ENCODE assay signal across 15 cellular contexts in genomic region chr22:35043251-35043931, GRCh38. TPM values are rescaled to one million over a fixed set of nuclear protein-coding genes. Genes with fewer than 3 reads are reported as not detected.
DNase-seq lines count a peak whose midpoint lies in the region; ATAC-seq, FAIRE-seq and TF ChIP-seq lines count a peak whose summit lies in the region.
"Had no signal": no experiment of that assay in that cellular context is flagged by ENCODE, and none has a peak within 500 bp of the region (broad histone marks: within the 10 kb centered on the region; RNA-seq: fewer than 3 reads in every experiment).

No MANE protein-coding gene starts in this region.

- TF ChIP-seq CTCF in GM12875 (IDR thresholded peaks at IDR 0.05; ENCODE audit: borderline replicate concordance, insufficient read depth, low read depth, low read length) = peak; percentile 75
- TF ChIP-seq CTCF in LNCaP clone FGC (IDR thresholded peaks at IDR 0.05; ENCODE audit: control insufficient read depth, extremely low read depth, insufficient read depth) = peak; percentile 43
- TF ChIP-seq CTCF in brain microvascular endothelial cell (IDR thresholded peaks at IDR 0.05; ENCODE audit: low read depth, low read length, missing control alignments) = peak; percentile 27
- TF ChIP-seq CTCF in foreskin keratinocyte (conservative IDR thresholded peaks at IDR 0.05) = no peak

- peak; percentile 6 for DNase-seq in ACHN
- no peak for DNase-seq in LNCaP clone FGC (ENCODE audit: low read depth)
- DNase-seq in brain microvascular endothelial cell = no peak
- no peak for DNase-seq in GOT3 (lab: John Stamatoyannopoulos, UW)
- DNase-seq in small intestine = no peak
- no peak for DNase-seq in foreskin keratinocyte
- DNase-seq in central memory CD4-positive, alpha-beta T cell = no peak
- DNase-seq: activated CD4-positive, CD25-positive, alpha-beta regulatory T cell treated with anti-CD3 and anti-CD28 coated beads, Interleukin-2, amount 50 U/mL, for 72 hours; activated naive CD4-positive, alpha-beta T cell treated with anti-CD3 and anti-CD28 coated beads, Interleukin-2, amount 50 U/mL, for 16 hours; hippocampal formation; uterus had no signal

- H3K9me3 ChIP-seq in small intestine (ENCODE audit: control insufficient read depth, low read depth) = no peaks in the 10 kb centered on the region
- H3K9me3 ChIP-seq: BLaER1 treated with 17β-estradiol and CSF1 and Interleukin-3, amounts not matched to agents 10 nM and 100 nM; uterus had no signal

- H3K4me3 ChIP-seq in GM12875 (ENCODE audit: low read depth, low read length) = no peak overlapping the region
- H3K4me3 ChIP-seq in LNCaP clone FGC (ENCODE audit: low read depth, low read length) = no peak overlapping the region
- no peak overlapping the region for H3K4me3 ChIP-seq in brain microvascular endothelial cell (ENCODE audit: low read depth, low read length)
- no peak overlapping the region for H3K4me3 ChIP-seq in small intestine (ENCODE audit: low read depth in 1 of 2, low read length in 2 of 2)
- H3K4me3 ChIP-seq: BLaER1 treated with 17β-estradiol and CSF1 and Interleukin-3, amounts not matched to agents 10 nM and 100 nM; right atrium auricular region; uterus had no signal

- no peaks in the 10 kb centered on the region for H3K27me3 ChIP-seq in brain microvascular endothelial cell (replicated peaks)
- H3K27me3 ChIP-seq in small intestine (ENCODE audit: control insufficient read depth in 2 of 2, insufficient read depth in 2 of 2, low read length in 2 of 2) = peaks cover 0 to 1% of the 10 kb centered on the region in 2 donors
- no peaks in the 10 kb centered on the region for H3K27me3 ChIP-seq in foreskin keratinocyte
- H3K27me3 ChIP-seq: BLaER1 treated with 17β-estradiol and CSF1 and Interleukin-3, amounts not matched to agents 10 nM and 100 nM; right atrium auricular region; uterus had no signal

- H3K27ac ChIP-seq in brain microvascular endothelial cell (no peak overlapping the region), small intestine (ENCODE audit: low read depth in 1 of 2, low read length in 1 of 2) (no peak overlapping the region), foreskin keratinocyte (no peak overlapping the region)
- H3K27ac ChIP-seq: BLaER1 treated with 17β-estradiol and CSF1 and Interleukin-3, amounts not matched to agents 10 nM and 100 nM; right atrium auricular region; uterus had no signal

- H3K4me1 ChIP-seq in small intestine (ENCODE audit: control insufficient read depth in 2 of 2, insufficient read depth in 1 of 2, low read depth in 1 of 2, low read length in 1 of 2) (no peaks in the 10 kb centered on the region), foreskin keratinocyte (no peaks in the 10 kb centered on the region)
- H3K4me1 ChIP-seq: BLaER1 treated with 17β-estradiol and CSF1 and Interleukin-3, amounts not matched to agents 10 nM and 100 nM; right atrium auricular region; uterus had no signal

- H3K36me3 ChIP-seq in brain microvascular endothelial cell (replicated peaks) (no peaks in the 10 kb centered on the region), small intestine (ENCODE audit: control insufficient read depth in 2 of 2, insufficient read depth in 2 of 2, low read length in 2 of 2) (no peaks in the 10 kb centered on the region)
- H3K36me3 ChIP-seq: BLaER1 treated with 17β-estradiol and CSF1 and Interleukin-3, amounts not matched to agents 10 nM and 100 nM; right atrium auricular region; uterus had no signal

- ATAC-seq in foreskin keratinocyte = no peak

- in situ Hi-C loops in ACHN (cut with HindIII; ENCODE audit: low pct_ligation_motif_present, low pct_unique_long_range_greater_than_20kb, low sequenced_read_pairs) (no loop called here), brain microvascular endothelial cell (cut with HindIII; ENCODE audit: low pct_ligation_motif_present, low sequenced_read_pairs) (no loop called here)

- WGBS in small intestine, 3 donors = 73 to 91% (median 83%) methylated on average over 6 of the region's 6 CpGs

- no peak for FAIRE-seq in small intestine (lab: Jason Lieb, UNC)

RNA-seq across cellular contexts. Expression of gene ISX, which starts 22.6 kb away (rescaled TPM):
- polyA plus RNA-seq in small intestine (10 to 100 TPM; 22.4 to 64.9 (median 44.6) TPM), foreskin keratinocyte (not detected in 2 replicates)
- total RNA-seq in foreskin keratinocyte = not detected in 2 replicates
- total RNA-seq: H4, right atrium auricular region had no signal

Comparison
In these comparisons a context has a peak if more than half of its experiments do, and no peak if none do; other contexts are left out.
1. RNA of gene ISX, which starts 22.6 kb away (polyA plus RNA-seq): 22.4 to 64.9 TPM in small intestine; not detected in foreskin keratinocyte; every median in the first group is over 10 times any median in the second.